Comparison of ENCODE assay signal across 8 cellular contexts in genomic region chr19:49441210-49441959, GRCh38. TPM values are rescaled to one million over a fixed set of nuclear protein-coding genes. Genes with fewer than 3 reads are reported as not detected.
A peak's percentile ranks its signal among the peaks of the same experiment; 100 is the strongest.
DNase-seq lines count a peak whose midpoint lies in the region; ATAC-seq, FAIRE-seq and TF ChIP-seq lines count a peak whose summit lies in the region.

Gene SLC17A7 (minus strand): TSS chr19:49441527. CDS start chr19:49441379, 148 bp downstream.

- FAIRE-seq in D721Med (lab: Jason Lieb, UNC) (no peak), H54 (lab: Jason Lieb, UNC) (no peak)

- H3K4me3 Mint-ChIP-seq in activated T-cell treated with anti-CD3 and anti-CD28 coated beads, Interleukin-2, amount 50 U/mL, for 24 hours: peak within 1 kb of the TSS; percentile 79

- H3K4me3 ChIP-seq in heart right ventricle: peak within 1 kb of the TSS in 9 of 10 donors; percentile 60 to 93 (median 71)

- H3K9me3 Mint-ChIP-seq in activated T-cell treated with anti-CD3 and anti-CD28 coated beads, Interleukin-2, amount 50 U/mL, for 24 hours: no peaks in the 10 kb centered on the region

- TF ChIP-seq POLR2A in H54 (IDR thresholded peaks at IDR 0.05; ENCODE audit: low read depth, low read length): no peak

- intact Hi-C loops in heart right ventricle (cut with DNase I): loop anchor here in 4 of 10 donors (5.0 to 10.0 kb wide), 3 partner anchors 49 to 217 kb away; no protein-coding TSS in a partner anchor

- H3K27ac Mint-ChIP-seq in activated T-cell treated with anti-CD3 and anti-CD28 coated beads, Interleukin-2, amount 50 U/mL, for 24 hours: no peak within 1 kb of the TSS

- H3K4me1 ChIP-seq in heart right ventricle: peaks cover 0 to 22% (median 6%) of the 10 kb centered on the region in 9 donors

- peaks cover 8 to 60% (median 55%) of the 10 kb centered on the region in 7 donors for H3K27me3 ChIP-seq in heart right ventricle

- H3K27ac ChIP-seq in heart right ventricle: peak within 1 kb of the TSS in 9 of 10 donors; percentile 15 to 92 (median 41)

- peaks cover 0 to 5% (median 0%) of the 10 kb centered on the region in 9 donors for H3K36me3 ChIP-seq in heart right ventricle

- WGBS in heart right ventricle, 2 donors: 2 to 7% methylated on average over 26 to 56 of the region's 56 CpGs

- H3K27me3 Mint-ChIP-seq in activated T-cell treated with anti-CD3 and anti-CD28 coated beads, Interleukin-2, amount 50 U/mL, for 24 hours: peaks cover 60% of the 10 kb centered on the region

- no peaks in the 10 kb centered on the region for H3K9me3 ChIP-seq in heart right ventricle

- TF ChIP-seq CTCF in D721Med (IDR thresholded peaks at IDR 0.05; ENCODE audit: insufficient read depth, missing control alignments) (no peak), heart right ventricle (IDR thresholded peaks at IDR 0.05) (no peak)

- DNase-seq in D721Med (ENCODE audit: insufficient read length, low spot score): peak; percentile 87
- peak; percentile 67 for DNase-seq in NAMALWA (ENCODE audit: low spot score)
- peak; percentile 65 for DNase-seq in activated T-cell treated with anti-CD3 and anti-CD28 coated beads, Interleukin-2, amount 50 U/mL, for 24 hours
- peak; percentile 50 to 61 for DNase-seq in heart right ventricle
- DNase-seq in stimulated activated CD4-positive, alpha-beta T cell treated with anti-CD3 and anti-CD28 coated beads, Interleukin-15, amount 100 ng/mL, for 24 hours: peak; percentile 60
- DNase-seq in H54 (ENCODE audit: insufficient read length, low spot score): no peak

- ATAC-seq in heart right ventricle (peak in 5 of 8 donors; percentile 1 to 16 (median 3)), HG02840 (IDR thresholded peaks at IDR 0.05; ENCODE audit: low FRiP score, unreplicated experiment) (no peak), HG02798 (IDR thresholded peaks at IDR 0.05; ENCODE audit: poor library complexity, unreplicated experiment) (no peak)

- peaks cover 6% of the 10 kb centered on the region for H3K36me3 Mint-ChIP-seq in activated T-cell treated with anti-CD3 and anti-CD28 coated beads, Interleukin-2, amount 50 U/mL, for 24 hours (ENCODE audit: low read depth)

- H3K4me1 Mint-ChIP-seq in activated T-cell treated with anti-CD3 and anti-CD28 coated beads, Interleukin-2, amount 50 U/mL, for 24 hours (ENCODE audit: low read depth): peaks cover 31% of the 10 kb centered on the region

RNA-seq across cellular contexts. Expression of gene SLC17A7, which starts in this region (rescaled TPM):
- 1 to 10 TPM in 4 of 10 donors, under 1 TPM in 6; 0.17 to 2.3 (median 0.86) TPM for total RNA-seq in heart right ventricle
- polyA plus RNA-seq in heart right ventricle: 1 to 10 TPM in 1 of 2 donors, under 1 TPM in 1; 0.88 to 2.0 TPM

Comparison
In these comparisons a context has a peak if more than half of its experiments do, and no peak if none do; other contexts are left out.
1. ATAC-seq: peak in heart right ventricle (5 of 8); none in HG02840 (single experiment) and HG02798 (single experiment).